In the genomic region with DNA sequence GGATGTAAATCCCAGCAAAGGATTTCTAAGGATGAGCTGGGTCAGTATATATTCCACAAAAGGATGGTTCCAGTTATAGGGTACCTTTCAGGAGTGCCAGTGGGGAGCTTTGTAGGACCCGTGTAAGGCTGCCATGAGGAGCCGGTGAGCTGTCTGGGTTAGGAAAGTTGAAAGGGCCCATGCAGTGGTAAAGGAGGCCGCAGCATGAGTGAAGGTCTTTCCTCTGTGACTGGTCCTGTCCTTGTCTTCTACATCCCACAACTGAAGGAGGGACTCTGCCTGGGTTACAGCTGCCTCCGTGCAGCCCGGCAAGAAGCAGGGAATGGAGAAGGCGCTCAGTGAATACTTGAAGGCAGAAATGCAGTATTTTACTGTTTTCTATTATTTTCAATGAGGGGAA, we compare ENCODE assay signal across 21 cellular contexts. TPM values are rescaled to one million over a fixed set of nuclear protein-coding genes. Genes with fewer than 3 reads are reported as not detected.
A peak's percentile ranks its signal among the peaks of the same experiment; 100 is the strongest.
DNase-seq lines count a peak whose midpoint lies in the region; ATAC-seq and TF ChIP-seq lines count a peak whose summit lies in the region.
"Had no signal": no experiment of that assay in that cellular context is flagged by ENCODE, and none has a peak within 500 bp of the region (broad histone marks: within the 10 kb centered on the region; RNA-seq: fewer than 3 reads in every experiment).

No MANE protein-coding gene starts in this region.

- H3K4me3 ChIP-seq in ACC112 (ENCODE audit: low read depth, low read length): no peak overlapping the region
- H3K4me3 ChIP-seq in HEK293 (ENCODE audit: low read depth, low read length): no peak overlapping the region
- no peak overlapping the region for H3K4me3 ChIP-seq in ascending aorta
- no peak overlapping the region for H3K4me3 ChIP-seq in osteoblast (ENCODE audit: insufficient read depth, low read length)
- no peak overlapping the region for H3K4me3 ChIP-seq in vagina
- H3K4me3 ChIP-seq: colonic mucosa, lung, mucosa of descending colon, skin epidermis, testis, uterus had no signal

- H3K27me3 ChIP-seq in ACC112 (ENCODE audit: insufficient read depth, low read length): no peaks in the 10 kb centered on the region
- H3K27me3 ChIP-seq in ascending aorta: no peaks in the 10 kb centered on the region
- peaks cover 5% of the 10 kb centered on the region for H3K27me3 ChIP-seq in osteoblast (ENCODE audit: insufficient read depth, low read length)
- H3K27me3 ChIP-seq in vagina: no peaks in the 10 kb centered on the region
- H3K27me3 ChIP-seq: colonic mucosa, testis, uterus had no signal

- H3K9me3 ChIP-seq in HEK293 (ENCODE audit: control insufficient read depth, insufficient read depth, low read depth, low read length) (no peaks in the 10 kb centered on the region), ascending aorta (no peaks in the 10 kb centered on the region), osteoblast (ENCODE audit: low read depth, low read length) (no peaks in the 10 kb centered on the region), vagina (no peaks in the 10 kb centered on the region)
- H3K9me3 ChIP-seq: colonic mucosa, mucosa of descending colon, testis, uterus had no signal

- H3K27ac ChIP-seq in ACC112 (ENCODE audit: low read depth, low read length) (no peak overlapping the region), HEK293 (ENCODE audit: extremely low read depth, low read depth, low read length) (no peak overlapping the region), ascending aorta (peak overlapping the region; percentile 31 to 82), osteoblast (ENCODE audit: low read depth, low read length) (no peak overlapping the region), vagina (no peak overlapping the region)
- H3K27ac ChIP-seq: colonic mucosa, epithelial cell of prostate, testis, uterus had no signal

- peak overlapping the region; percentile 43 for H3K4me2 ChIP-seq in osteoblast (ENCODE audit: insufficient read depth, low read length)

- no peak overlapping the region for H3K27ac Mint-ChIP-seq in activated CD4-positive, alpha-beta T cell treated with anti-CD3 and anti-CD28 coated beads for 36 hours
- no peak overlapping the region for H3K27ac Mint-ChIP-seq in activated naive CD8-positive, alpha-beta T cell treated with anti-CD3 and anti-CD28 coated beads for 36 hours
- H3K27ac Mint-ChIP-seq: activated CD4-positive, alpha-beta memory T cell treated with anti-CD3 and anti-CD28 coated beads, Interleukin-2, amount 10 ng/mL, durations not matched to agents 7 days and 5 days; activated T-helper 2 cell treated with anti-CD3 and anti-CD28 coated beads, Interferon-gamma antibody, Interleukin-2, Interleukin-4, amounts not matched to agents 10 μg/mL and 5 μg/mL and 100 μg/mL, durations not matched to agents 14 hours and 24 hours and 36 hours; HFFc6; nephron had no signal

- intact Hi-C loops in ascending aorta (cut with DNase I) (loop anchor here (5.0 to 10.0 kb wide), 4 partner anchors 134 to 837 kb away; a partner anchor contains a TSS), vagina (cut with DNase I) (loop anchor here (10.0 kb wide), 1 partner anchor 764 kb away; no protein-coding TSS in a partner anchor)
- intact Hi-C loops in activated CD4-positive, alpha-beta T cell treated with anti-CD3 and anti-CD28 coated beads for 36 hours (cut with DNase I, micrococcal nuclease): loop anchor here (1.0 to 5.0 kb wide), 10 partner anchors 107 to 834 kb away; no protein-coding TSS in a partner anchor

- CTCF ChIA-PET in HEK293 (lab: Yijun Ruan, JAX): interaction anchor here (0.5 to 5.2 kb wide), 34 partner anchors 9 to 867 kb away, joined by 3 to 98 read pairs (median 4); no protein-coding TSS in a partner anchor
- CTCF ChIA-PET in activated CD4-positive, alpha-beta T cell treated with anti-CD3 and anti-CD28 coated beads for 36 hours (lab: Charles Lee): interaction anchor here (0.6 to 1.8 kb wide), 20 partner anchors 9 to 349 kb away, joined by 3 to 12 read pairs (median 3); no protein-coding TSS in a partner anchor

- no peaks in the 10 kb centered on the region for H4K20me1 ChIP-seq in osteoblast (ENCODE audit: insufficient read depth, low read length)

- no peaks in the 10 kb centered on the region for H3K79me2 ChIP-seq in ACC112 (ENCODE audit: control insufficient read depth, insufficient read depth, low read length, unreplicated experiment)
- H3K79me2 ChIP-seq in osteoblast (ENCODE audit: insufficient read depth, low read length): no peaks in the 10 kb centered on the region

- TF ChIP-seq POLR2A in vagina (IDR thresholded peaks at IDR 0.05): no peak

- no peak for ATAC-seq in activated CD4-positive, alpha-beta T cell treated with anti-CD3 and anti-CD28 coated beads for 36 hours
- no peak for ATAC-seq in GM19324 (IDR thresholded peaks at IDR 0.05; ENCODE audit: low FRiP score, unreplicated experiment)

- POLR2A ChIA-PET in HEK293 (lab: Yijun Ruan, JAX): interaction anchor here (0.6 kb wide), 2 partner anchors 54 to 872 kb away, joined by 3 read pairs; no protein-coding TSS in a partner anchor
- POLR2A ChIA-PET in activated CD4-positive, alpha-beta T cell treated with anti-CD3 and anti-CD28 coated beads for 36 hours (lab: Charles Lee): interaction anchor here (0.7 kb wide), 1 partner anchor 33 kb away, joined by 4 read pairs; no protein-coding TSS in a partner anchor

- no peaks in the 10 kb centered on the region for H3K9me3 Mint-ChIP-seq in activated CD4-positive, alpha-beta T cell treated with anti-CD3 and anti-CD28 coated beads for 36 hours (ENCODE audit: low read depth)
- H3K9me3 Mint-ChIP-seq in activated naive CD8-positive, alpha-beta T cell treated with anti-CD3 and anti-CD28 coated beads for 36 hours: no peaks in the 10 kb centered on the region
- H3K9me3 Mint-ChIP-seq: activated CD4-positive, alpha-beta memory T cell treated with anti-CD3 and anti-CD28 coated beads, Interleukin-2, amount 10 ng/mL, durations not matched to agents 7 days and 5 days; activated naive CD4-positive, alpha-beta T cell treated with anti-CD3 and anti-CD28 coated beads, Interleukin-2, amount 50 U/mL, for 72 hours; activated T-helper 2 cell treated with anti-CD3 and anti-CD28 coated beads, Interferon-gamma antibody, Interleukin-2, Interleukin-4, amounts not matched to agents 10 μg/mL and 5 μg/mL and 100 μg/mL, durations not matched to agents 14 hours and 24 hours and 36 hours; CD8-positive, alpha-beta memory T cell; HFFc6 had no signal

- H3K27me3 Mint-ChIP-seq in activated CD4-positive, alpha-beta T cell treated with anti-CD3 and anti-CD28 coated beads for 36 hours: no peaks in the 10 kb centered on the region
- no peaks in the 10 kb centered on the region for H3K27me3 Mint-ChIP-seq in activated naive CD8-positive, alpha-beta T cell treated with anti-CD3 and anti-CD28 coated beads for 36 hours

- H3K4me1 Mint-ChIP-seq in activated CD4-positive, alpha-beta T cell treated with anti-CD3 and anti-CD28 coated beads for 36 hours: peaks cover 31% of the 10 kb centered on the region
- H3K4me1 Mint-ChIP-seq in activated naive CD8-positive, alpha-beta T cell treated with anti-CD3 and anti-CD28 coated beads for 36 hours: peaks cover 19% of the 10 kb centered on the region

- DNase-seq in ascending aorta (ENCODE audit: low spot score in 2 of 2): no peak
- no peak for DNase-seq in osteoblast (ENCODE audit: insufficient read length, low spot score, missing footprints)
- no peak for DNase-seq in activated CD4-positive, alpha-beta T cell treated with anti-CD3 and anti-CD28 coated beads for 36 hours
- no peak for DNase-seq in activated naive CD8-positive, alpha-beta T cell treated with anti-CD3 and anti-CD28 coated beads for 36 hours
- DNase-seq in vagina (ENCODE audit: extremely low spot score in 2 of 2): no peak

- H3K4me1 ChIP-seq in ACC112 (ENCODE audit: control insufficient read depth, insufficient read depth, low read length, unreplicated experiment): peaks cover 7% of the 10 kb centered on the region
- no peaks in the 10 kb centered on the region for H3K4me1 ChIP-seq in HEK293 (ENCODE audit: control insufficient read depth, insufficient read depth, low read length)
- H3K4me1 ChIP-seq in ascending aorta: peaks cover 0 to 20% of the 10 kb centered on the region in 2 donors
- peaks cover 11% of the 10 kb centered on the region for H3K4me1 ChIP-seq in osteoblast (ENCODE audit: insufficient read depth, low read length)
- no peaks in the 10 kb centered on the region for H3K4me1 ChIP-seq in vagina
- H3K4me1 ChIP-seq: colonic mucosa, testis, uterus had no signal

- H3K36me3 Mint-ChIP-seq in activated CD4-positive, alpha-beta T cell treated with anti-CD3 and anti-CD28 coated beads for 36 hours (ENCODE audit: low read depth): peaks cover 6% of the 10 kb centered on the region
- peaks cover 10% of the 10 kb centered on the region for H3K36me3 Mint-ChIP-seq in activated naive CD8-positive, alpha-beta T cell treated with anti-CD3 and anti-CD28 coated beads for 36 hours

- H3K36me3 ChIP-seq in ACC112 (ENCODE audit: insufficient read depth, low read length): no peaks in the 10 kb centered on the region
- peaks cover 0 to 10% of the 10 kb centered on the region in 2 experiments; a peak in 1 of 3 replicates for H3K36me3 ChIP-seq in HEK293 (ENCODE audit: control insufficient read depth in 2 of 2, insufficient read depth in 1 of 2, low read length in 2 of 2)
- peaks cover 1% of the 10 kb centered on the region in 2 donors for H3K36me3 ChIP-seq in ascending aorta
- no peaks in the 10 kb centered on the region for H3K36me3 ChIP-seq in osteoblast (ENCODE audit: insufficient read depth, low read length)
- H3K36me3 ChIP-seq in vagina: no peaks in the 10 kb centered on the region
- H3K36me3 ChIP-seq: colonic mucosa, uterus had no signal

- TF ChIP-seq CTCF in HEK293 (tag by site-specific recombination; IDR thresholded peaks at IDR 0.05) (no peak), ascending aorta (IDR thresholded peaks at IDR 0.05) (no peak), osteoblast (IDR thresholded peaks at IDR 0.05; ENCODE audit: extremely low read depth, low read depth, low read length) (no peak), vagina (IDR thresholded peaks at IDR 0.05) (no peak)

- no peak overlapping the region for H3K4me3 Mint-ChIP-seq in activated CD4-positive, alpha-beta T cell treated with anti-CD3 and anti-CD28 coated beads for 36 hours
- no peak overlapping the region for H3K4me3 Mint-ChIP-seq in activated naive CD8-positive, alpha-beta T cell treated with anti-CD3 and anti-CD28 coated beads for 36 hours
- H3K4me3 Mint-ChIP-seq: activated CD4-positive, alpha-beta memory T cell treated with anti-CD3 and anti-CD28 coated beads, Interleukin-2, amount 10 ng/mL, durations not matched to agents 7 days and 5 days; HFFc6; nephron had no signal

- H2AFZ ChIP-seq in ACC112 (ENCODE audit: low read length, unreplicated experiment) (peak overlapping the region; percentile 4), osteoblast (ENCODE audit: low read length) (no peak overlapping the region)

RNA-seq across cellular contexts. Expression of a gene that starts 58.9 kb away (rescaled TPM):
- total RNA-seq in ascending aorta (16.2 TPM), osteoblast (125 and 135 TPM in 2 replicates), vagina (37.6 TPM)
- total RNA-seq in activated CD4-positive, alpha-beta T cell treated with anti-CD3 and anti-CD28 coated beads for 36 hours: 100 to 1,000 TPM; 243 to 268 TPM
- total RNA-seq in activated naive CD8-positive, alpha-beta T cell treated with anti-CD3 and anti-CD28 coated beads for 36 hours: 100 to 1,000 TPM; 296 to 302 TPM

Comparison
In these comparisons a context has a peak if more than half of its experiments do, and no peak if none do; other contexts are left out.
1. H3K27ac ChIP-seq: peak in ascending aorta (2 of 2); none in ACC112 (single experiment), HEK293 (single experiment), osteoblast (single experiment) and vagina (single experiment).